Comparison of ENCODE assay signal across 12 cellular contexts in genomic region chr2:100903534-100904258, GRCh38.
DNase-seq lines count a peak whose midpoint lies in the region; TF ChIP-seq lines count a peak whose summit lies in the region.
"Had no signal": no experiment of that assay in that cellular context is flagged by ENCODE, and none has a peak within 500 bp of the region (broad histone marks: within the 10 kb centered on the region; RNA-seq: fewer than 3 reads in every experiment).

No MANE protein-coding gene starts in this region.

- no peaks in the 10 kb centered on the region for H3K27me3 ChIP-seq in CD8-positive, alpha-beta memory T cell (ENCODE audit: insufficient read depth, low read length, poor library complexity, severe bottlenecking)

- CTCF ChIA-PET in CD8-positive, alpha-beta memory T cell (lab: Charles Lee), result no interaction called here

- H3K36me3 Mint-ChIP-seq in endothelial cell (ENCODE audit: low read depth, unreplicated experiment) (peaks cover 67% of the 10 kb centered on the region), osteocyte (ENCODE audit: unreplicated experiment) (peaks cover 24% of the 10 kb centered on the region)
- H3K36me3 Mint-ChIP-seq in CD8-positive, alpha-beta memory T cell, result no peaks in the 10 kb centered on the region
- H3K36me3 Mint-ChIP-seq: stimulated activated naive B cell treated with anti-CD40 and anti-IgM and Interleukin-4, amounts not matched to agents 10 μg/mL and 1 μg/mL and 100 μg/mL, for 72 hours had no signal

- DNase-seq in ELR (ENCODE audit: low read depth) (peak; percentile 91), NCI-H69 (lab: John Stamatoyannopoulos, UW) (peak; percentile 33), endothelial cell (ENCODE audit: low spot score) (no peak), osteocyte (ENCODE audit: extremely low spot score, unreplicated experiment) (no peak), cerebellar cortex (ENCODE audit: low spot score) (no peak), MV-4-11 (lab: John Stamatoyannopoulos, UW) (no peak), AG08395 (ENCODE audit: low spot score) (no peak)
- no peak for DNase-seq in CD8-positive, alpha-beta memory T cell
- DNase-seq: H9; MM.1S; stimulated activated naive B cell treated with anti-CD40 and anti-IgM and Interleukin-4, amounts not matched to agents 10 μg/mL and 1 μg/mL and 100 μg/mL, for 72 hours had no signal

- no peak overlapping the region for H3K27ac ChIP-seq in CD8-positive, alpha-beta memory T cell (ENCODE audit: low read depth, low read length)

- H3K9me3 ChIP-seq in CD8-positive, alpha-beta memory T cell (ENCODE audit: low read length), result no peaks in the 10 kb centered on the region

- no peaks in the 10 kb centered on the region for H3K36me3 ChIP-seq in CD8-positive, alpha-beta memory T cell (ENCODE audit: insufficient read depth, low read length)

- peak overlapping the region; percentile 11 for H3K4me3 Mint-ChIP-seq in endothelial cell (ENCODE audit: unreplicated experiment)
- H3K4me3 Mint-ChIP-seq in osteocyte (ENCODE audit: unreplicated experiment), result no peak overlapping the region
- no peak overlapping the region for H3K4me3 Mint-ChIP-seq in CD8-positive, alpha-beta memory T cell
- H3K4me3 Mint-ChIP-seq: H9; stimulated activated naive B cell treated with anti-CD40 and anti-IgM and Interleukin-4, amounts not matched to agents 10 μg/mL and 1 μg/mL and 100 μg/mL, for 72 hours had no signal

- POLR2A ChIA-PET in CD8-positive, alpha-beta memory T cell (lab: Charles Lee), result no interaction called here

- no peaks in the 10 kb centered on the region for H3K4me1 ChIP-seq in CD8-positive, alpha-beta memory T cell (ENCODE audit: insufficient read depth, low read length)

- peak overlapping the region; percentile 67 for H3K27ac Mint-ChIP-seq in endothelial cell (ENCODE audit: unreplicated experiment)
- H3K27ac Mint-ChIP-seq in osteocyte (ENCODE audit: unreplicated experiment), result peak overlapping the region; percentile 82
- H3K27ac Mint-ChIP-seq in CD8-positive, alpha-beta memory T cell, result peak overlapping the region in 1 of 8 donors; percentile 70
- H3K27ac Mint-ChIP-seq: activated T-helper 2 cell treated with anti-CD3 and anti-CD28 coated beads, Interferon-gamma antibody, Interleukin-2, Interleukin-4, amounts not matched to agents 10 μg/mL and 5 μg/mL and 100 μg/mL, durations not matched to agents 14 hours and 24 hours and 36 hours; H9; stimulated activated naive B cell treated with anti-CD40 and anti-IgM and Interleukin-4, amounts not matched to agents 10 μg/mL and 1 μg/mL and 100 μg/mL, for 72 hours had no signal

- H3K9me3 Mint-ChIP-seq in endothelial cell (ENCODE audit: unreplicated experiment), result no peaks in the 10 kb centered on the region
- H3K9me3 Mint-ChIP-seq in osteocyte (ENCODE audit: unreplicated experiment), result peaks cover 10% of the 10 kb centered on the region
- H3K9me3 Mint-ChIP-seq in CD8-positive, alpha-beta memory T cell, result peaks cover 0 to 2% (median 2%) of the 10 kb centered on the region in 5 donors
- H3K9me3 Mint-ChIP-seq: activated T-helper 2 cell treated with anti-CD3 and anti-CD28 coated beads, Interferon-gamma antibody, Interleukin-2, Interleukin-4, amounts not matched to agents 10 μg/mL and 5 μg/mL and 100 μg/mL, durations not matched to agents 14 hours and 24 hours and 36 hours; H9 had no signal

- peaks cover 5% of the 10 kb centered on the region for H3K27me3 Mint-ChIP-seq in endothelial cell (ENCODE audit: unreplicated experiment)
- peaks cover 2% of the 10 kb centered on the region for H3K27me3 Mint-ChIP-seq in osteocyte (ENCODE audit: unreplicated experiment)
- peaks cover 11 to 25% of the 10 kb centered on the region in 2 donors for H3K27me3 Mint-ChIP-seq in CD8-positive, alpha-beta memory T cell

- no peak overlapping the region for H3K4me3 ChIP-seq in CD8-positive, alpha-beta memory T cell (ENCODE audit: low read length)

- no peak for TF ChIP-seq CTCF in endothelial cell (IDR thresholded peaks at IDR 0.05; ENCODE audit: unreplicated experiment)
- no peak for TF ChIP-seq CTCF in osteocyte (IDR thresholded peaks at IDR 0.05)

- H3K4me1 Mint-ChIP-seq in endothelial cell (ENCODE audit: unreplicated experiment) (peaks cover 62% of the 10 kb centered on the region), osteocyte (ENCODE audit: unreplicated experiment) (peaks cover 34% of the 10 kb centered on the region)
- H3K4me1 Mint-ChIP-seq in CD8-positive, alpha-beta memory T cell, result peaks cover 0 to 6% (median 6%) of the 10 kb centered on the region in 3 donors
- H3K4me1 Mint-ChIP-seq: H9; stimulated activated naive B cell treated with anti-CD40 and anti-IgM and Interleukin-4, amounts not matched to agents 10 μg/mL and 1 μg/mL and 100 μg/mL, for 72 hours had no signal

Comparison
In these comparisons a context has a peak if more than half of its experiments do, and no peak if none do; other contexts are left out.
1. DNase-seq: peak in ELR (single experiment) and NCI-H69 (single experiment); none in endothelial cell (single experiment), osteocyte (single experiment), cerebellar cortex (single experiment), CD8-positive, alpha-beta memory T cell (0 of 5), MV-4-11 (single experiment) and AG08395 (single experiment).